Comparison of ENCODE assay signal across 1 cellular context in the genomic region with DNA sequence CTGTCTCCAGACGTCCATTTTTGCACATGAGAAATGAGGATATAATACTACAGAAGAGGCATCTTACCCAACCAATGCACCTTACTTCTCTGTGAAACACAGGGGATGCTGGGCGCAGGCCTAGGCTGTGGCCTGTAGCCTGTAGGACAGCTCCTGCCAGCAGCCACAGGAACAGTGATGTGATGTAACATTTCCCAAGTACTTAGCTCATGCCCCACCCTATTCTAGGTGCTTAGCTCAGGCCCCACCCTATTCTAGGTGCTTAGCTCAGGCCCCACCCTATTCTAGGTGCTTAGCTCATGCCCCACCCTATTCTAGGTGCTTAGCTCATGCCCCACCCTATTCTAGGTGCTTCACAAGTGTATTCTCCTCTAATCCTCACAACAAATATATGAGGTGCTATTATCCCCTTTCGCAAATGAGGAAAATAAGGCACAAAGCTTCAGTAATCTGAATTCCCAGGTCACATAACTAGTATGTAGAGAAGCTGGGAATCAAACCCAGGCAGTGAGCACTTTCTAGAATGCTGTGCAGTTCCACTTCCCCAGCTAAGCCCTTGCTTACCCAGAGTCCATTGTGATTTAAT.
TF ChIP-seq lines count a peak whose summit lies in the region.

No MANE protein-coding gene starts in this region.

TF ChIP-seq in K562, 482 proteins besides CTCF, POLR2A, EP300 and RAD21:
- TF ChIP-seq SLC30A9 (CRISPR knock-in tag; IDR thresholded peaks at IDR 0.05) = no peak
- TF ChIP-seq KLF1 (tag; IDR thresholded peaks at IDR 0.05) = peak; percentile 91
- TF ChIP-seq, protein P1, sequence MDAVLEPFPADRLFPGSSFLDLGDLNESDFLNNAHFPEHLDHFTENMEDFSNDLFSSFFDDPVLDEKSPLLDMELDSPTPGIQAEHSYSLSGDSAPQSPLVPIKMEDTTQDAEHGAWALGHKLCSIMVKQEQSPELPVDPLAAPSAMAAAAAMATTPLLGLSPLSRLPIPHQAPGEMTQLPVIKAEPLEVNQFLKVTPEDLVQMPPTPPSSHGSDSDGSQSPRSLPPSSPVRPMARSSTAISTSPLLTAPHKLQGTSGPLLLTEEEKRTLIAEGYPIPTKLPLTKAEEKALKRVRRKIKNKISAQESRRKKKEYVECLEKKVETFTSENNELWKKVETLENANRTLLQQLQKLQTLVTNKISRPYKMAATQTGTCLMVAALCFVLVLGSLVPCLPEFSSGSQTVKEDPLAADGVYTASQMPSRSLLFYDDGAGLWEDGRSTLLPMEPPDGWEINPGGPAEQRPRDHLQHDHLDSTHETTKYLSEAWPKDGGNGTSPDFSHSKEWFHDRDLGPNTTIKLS (IDR thresholded peaks at IDR 0.05; ENCODE audit: borderline replicate concordance, low read depth) = peak; percentile 87; the same call in 1 of the 2 replicates
- TF ChIP-seq THRB (CRISPR knock-in tag; conservative IDR thresholded peaks at IDR 0.05) = no peak
